10 cellular contexts compared by ENCODE assay signal in the genomic region with DNA sequence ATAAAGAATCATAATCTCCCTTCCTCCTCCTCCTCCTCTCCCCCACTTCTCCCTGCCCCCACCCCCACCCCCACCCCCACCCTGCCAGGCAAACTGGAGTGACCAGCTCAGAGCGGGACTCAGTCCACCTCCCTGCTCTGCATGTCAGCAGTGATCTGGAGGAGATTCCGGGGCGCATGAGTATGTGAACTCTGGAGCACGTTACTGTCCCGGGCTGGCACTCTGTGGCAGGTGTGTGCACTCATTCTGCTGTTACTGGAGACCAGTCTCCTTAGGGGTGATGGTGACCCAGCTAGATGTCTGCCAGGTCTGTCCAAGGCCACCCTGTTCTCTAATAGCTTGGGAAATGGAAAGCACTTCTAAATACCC. TPM values are rescaled to one million over a fixed set of nuclear protein-coding genes. Genes with fewer than 3 reads are reported as not detected.
DNase-seq lines count a peak whose midpoint lies in the region; ATAC-seq and TF ChIP-seq lines count a peak whose summit lies in the region.
"Had no signal": no experiment of that assay in that cellular context is flagged by ENCODE, and none has a peak within 500 bp of the region (broad histone marks: within the 10 kb centered on the region; RNA-seq: fewer than 3 reads in every experiment).

No MANE protein-coding gene starts in this region.

- H3K9me3 ChIP-seq in left ventricle myocardium inferior (replicated peaks) (no peaks in the 10 kb centered on the region), uterus (no peaks in the 10 kb centered on the region)

- intact Hi-C loops in left ventricle myocardium inferior (cut with micrococcal nuclease), result no loop called here
- intact Hi-C loops in uterus (cut with DNase I; ENCODE audit: low total_unique reads), result no loop called here
- intact Hi-C loops in activated naive CD4-positive, alpha-beta T cell treated with anti-CD3 and anti-CD28 coated beads for 36 hours (cut with micrococcal nuclease), result loop anchor here (1.0 kb wide), 1 partner anchor 7 kb away; no protein-coding TSS in a partner anchor

- H3K4me3 ChIP-seq in left ventricle myocardium inferior (peak overlapping the region; percentile 42), uterus (no peak overlapping the region)

- DNase-seq in activated naive CD8-positive, alpha-beta T cell treated with anti-CD3 and anti-CD28 coated beads for 36 hours, result no peak
- DNase-seq in left ventricle myocardium inferior, result no peak
- no peak for DNase-seq in osteocyte (ENCODE audit: extremely low spot score, unreplicated experiment)
- no peak for DNase-seq in uterus
- no peak for DNase-seq in EL
- no peak for DNase-seq in activated naive CD4-positive, alpha-beta T cell treated with anti-CD3 and anti-CD28 coated beads for 36 hours
- DNase-seq: activated CD8-positive, alpha-beta memory T cell treated with anti-CD3 and anti-CD28 coated beads, Interleukin-2, amount 50 U/mL, for 48 hours; NCI-H2171 treated with DMSO at 0.1 percent for 48 hours had no signal

- TF ChIP-seq CTCF in left ventricle myocardium inferior (IDR thresholded peaks at IDR 0.05; ENCODE audit: borderline replicate concordance) (no peak), osteocyte (IDR thresholded peaks at IDR 0.05) (no peak), uterus (IDR thresholded peaks at IDR 0.05) (no peak)

- peak overlapping the region; percentile 88 for H3K27ac ChIP-seq in left ventricle myocardium inferior (replicated peaks)
- peak overlapping the region; percentile 46 to 59 for H3K27ac ChIP-seq in uterus

- ATAC-seq in GM18520 (IDR thresholded peaks at IDR 0.05; ENCODE audit: unreplicated experiment), result no peak

- peaks cover 79% of the 10 kb centered on the region for H3K4me1 Mint-ChIP-seq in activated naive CD8-positive, alpha-beta T cell (ENCODE audit: low read depth)
- peaks cover 65% of the 10 kb centered on the region for H3K4me1 Mint-ChIP-seq in activated naive CD8-positive, alpha-beta T cell treated with anti-CD3 and anti-CD28 coated beads for 36 hours
- peaks cover 50% of the 10 kb centered on the region for H3K4me1 Mint-ChIP-seq in osteocyte (ENCODE audit: unreplicated experiment)
- peaks cover 77% of the 10 kb centered on the region for H3K4me1 Mint-ChIP-seq in activated naive CD4-positive, alpha-beta T cell treated with anti-CD3 and anti-CD28 coated beads for 36 hours (ENCODE audit: low read depth)

- no peak overlapping the region for H3K27ac Mint-ChIP-seq in activated naive CD8-positive, alpha-beta T cell
- H3K27ac Mint-ChIP-seq in activated naive CD8-positive, alpha-beta T cell treated with anti-CD3 and anti-CD28 coated beads for 36 hours, result no peak overlapping the region
- H3K27ac Mint-ChIP-seq in osteocyte (ENCODE audit: unreplicated experiment), result peak overlapping the region; percentile 74
- no peak overlapping the region for H3K27ac Mint-ChIP-seq in activated naive CD4-positive, alpha-beta T cell treated with anti-CD3 and anti-CD28 coated beads for 36 hours

- H3K36me3 ChIP-seq in left ventricle myocardium inferior (no peaks in the 10 kb centered on the region), uterus (no peaks in the 10 kb centered on the region)

- no peaks in the 10 kb centered on the region for H3K27me3 Mint-ChIP-seq in activated naive CD8-positive, alpha-beta T cell
- H3K27me3 Mint-ChIP-seq in activated naive CD8-positive, alpha-beta T cell treated with anti-CD3 and anti-CD28 coated beads for 36 hours, result no peaks in the 10 kb centered on the region
- H3K27me3 Mint-ChIP-seq in osteocyte (ENCODE audit: unreplicated experiment), result no peaks in the 10 kb centered on the region
- no peaks in the 10 kb centered on the region for H3K27me3 Mint-ChIP-seq in activated naive CD4-positive, alpha-beta T cell treated with anti-CD3 and anti-CD28 coated beads for 36 hours (ENCODE audit: low read depth)

- peak overlapping the region; percentile 53 for H3K4me3 Mint-ChIP-seq in activated naive CD8-positive, alpha-beta T cell
- H3K4me3 Mint-ChIP-seq in activated naive CD8-positive, alpha-beta T cell treated with anti-CD3 and anti-CD28 coated beads for 36 hours, result no peak overlapping the region
- H3K4me3 Mint-ChIP-seq in osteocyte (ENCODE audit: unreplicated experiment), result no peak overlapping the region
- H3K4me3 Mint-ChIP-seq in activated naive CD4-positive, alpha-beta T cell treated with anti-CD3 and anti-CD28 coated beads for 36 hours, result no peak overlapping the region

- H3K4me1 ChIP-seq in left ventricle myocardium inferior (peaks cover 99% of the 10 kb centered on the region), uterus (peaks cover 18 to 32% of the 10 kb centered on the region in 2 donors)

- H3K36me3 Mint-ChIP-seq in activated naive CD8-positive, alpha-beta T cell, result peaks cover 3% of the 10 kb centered on the region
- peaks cover 15% of the 10 kb centered on the region for H3K36me3 Mint-ChIP-seq in activated naive CD8-positive, alpha-beta T cell treated with anti-CD3 and anti-CD28 coated beads for 36 hours
- peaks cover 2% of the 10 kb centered on the region for H3K36me3 Mint-ChIP-seq in osteocyte (ENCODE audit: unreplicated experiment)
- peaks cover 3% of the 10 kb centered on the region for H3K36me3 Mint-ChIP-seq in activated naive CD4-positive, alpha-beta T cell treated with anti-CD3 and anti-CD28 coated beads for 36 hours (ENCODE audit: low read depth)

- no peak for TF ChIP-seq POLR2A in uterus (IDR thresholded peaks at IDR 0.05)

- CTCF ChIA-PET in activated naive CD4-positive, alpha-beta T cell treated with anti-CD3 and anti-CD28 coated beads for 36 hours (lab: Charles Lee), result interaction anchor here (1.3 to 3.3 kb wide), 3 partner anchors 10 to 36 kb away, joined by 6 to 15 read pairs (median 8); no protein-coding TSS in a partner anchor

- no peaks in the 10 kb centered on the region for H3K9me3 Mint-ChIP-seq in activated naive CD8-positive, alpha-beta T cell (ENCODE audit: low read depth)
- H3K9me3 Mint-ChIP-seq in activated naive CD8-positive, alpha-beta T cell treated with anti-CD3 and anti-CD28 coated beads for 36 hours, result no peaks in the 10 kb centered on the region
- no peaks in the 10 kb centered on the region for H3K9me3 Mint-ChIP-seq in osteocyte (ENCODE audit: unreplicated experiment)
- no peaks in the 10 kb centered on the region for H3K9me3 Mint-ChIP-seq in activated naive CD4-positive, alpha-beta T cell treated with anti-CD3 and anti-CD28 coated beads for 36 hours

- H3K27me3 ChIP-seq in left ventricle myocardium inferior (ENCODE audit: low read depth), result no peaks in the 10 kb centered on the region
- H3K27me3 ChIP-seq in uterus, result no peaks in the 10 kb centered on the region

RNA-seq across cellular contexts. Expression of gene MARK2, which starts 33.9 kb away (rescaled TPM):
- total RNA-seq in activated naive CD8-positive, alpha-beta T cell treated with anti-CD3 and anti-CD28 coated beads for 36 hours, result 10 to 100 TPM; 27.7 to 29.0 TPM
- total RNA-seq in left ventricle myocardium inferior (36.6 TPM), osteocyte (31.8 and 33.4 TPM in 2 replicates), uterus (10 to 100 TPM in 3 of 4 donors, 1 to 10 TPM in 1; 6.9 to 36.5 (median 17.7) TPM)
- 10 to 100 TPM; 15.8 to 17.6 TPM for total RNA-seq in activated naive CD4-positive, alpha-beta T cell treated with anti-CD3 and anti-CD28 coated beads for 36 hours

RNA-seq across cellular contexts. Expression of gene RCOR2, which starts 44.1 kb away (rescaled TPM):
- under 1 TPM; 0.58 to 0.82 TPM for total RNA-seq in activated naive CD8-positive, alpha-beta T cell treated with anti-CD3 and anti-CD28 coated beads for 36 hours
- total RNA-seq in left ventricle myocardium inferior, result 10.5 TPM
- 2.5 and 2.6 TPM in 2 replicates for total RNA-seq in osteocyte
- 10 to 100 TPM in 1 of 4 donors, 1 to 10 TPM in 1, not detected in 2; 5.8 to 11.8 TPM for total RNA-seq in uterus
- total RNA-seq in activated naive CD4-positive, alpha-beta T cell treated with anti-CD3 and anti-CD28 coated beads for 36 hours, result under 1 TPM; 0.17 to 0.19 TPM

RNA-seq across cellular contexts. Expression of gene SPINDOC, which starts 59.6 kb away (rescaled TPM):
- 10 to 100 TPM; 29.3 to 29.5 TPM for total RNA-seq in activated naive CD8-positive, alpha-beta T cell treated with anti-CD3 and anti-CD28 coated beads for 36 hours
- total RNA-seq in left ventricle myocardium inferior (14.0 TPM), osteocyte (32.1 and 33.5 TPM in 2 replicates), uterus (10 to 100 TPM in 2 of 4 donors, 1 to 10 TPM in 2; 1.3 to 28.7 (median 10.6) TPM)
- 10 to 100 TPM; 15.3 to 15.4 TPM for total RNA-seq in activated naive CD4-positive, alpha-beta T cell treated with anti-CD3 and anti-CD28 coated beads for 36 hours
